In the genomic region with DNA sequence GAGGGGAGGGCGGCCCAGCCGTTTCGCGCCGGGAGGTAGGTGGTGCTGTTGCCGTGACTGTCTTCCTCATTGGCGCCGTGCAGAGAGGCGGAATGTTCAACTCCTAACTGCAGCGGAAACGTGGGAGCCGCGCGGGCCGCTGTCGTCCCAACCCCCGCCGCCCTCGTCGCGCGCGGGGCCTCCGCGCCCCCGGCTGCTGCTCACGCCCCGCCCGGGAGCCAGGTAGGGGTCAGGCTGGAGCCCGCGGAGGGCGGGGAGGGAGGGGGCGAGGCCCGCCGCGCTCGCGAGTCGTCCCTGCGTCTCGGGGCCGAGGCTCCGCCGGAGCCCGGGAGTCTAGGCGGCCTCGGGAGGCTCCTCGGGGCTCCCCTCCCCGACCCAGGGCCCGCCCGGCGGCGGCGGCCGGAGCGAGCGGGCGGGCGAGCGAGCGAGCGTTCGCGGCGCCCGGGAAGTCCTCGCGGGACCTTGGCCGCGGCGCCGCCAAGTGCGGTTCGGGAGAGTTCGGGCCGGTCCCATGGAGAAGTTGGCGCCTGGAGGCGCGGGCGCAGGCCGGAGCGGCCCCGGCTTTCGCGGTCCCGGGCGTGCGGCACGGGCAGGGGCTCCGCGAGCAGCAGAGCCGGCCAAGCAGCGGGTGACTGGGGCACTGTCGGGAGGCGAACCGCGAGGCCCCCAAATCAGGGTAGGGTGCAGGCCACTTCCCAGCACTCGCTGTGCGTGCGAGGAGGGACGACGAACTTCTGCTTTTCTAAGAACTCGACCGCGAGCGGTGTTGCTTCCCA, we compare ENCODE assay signal across 8 cellular contexts. TPM values are rescaled to one million over a fixed set of nuclear protein-coding genes. Genes with fewer than 3 reads are reported as not detected.
DNase-seq lines count a peak whose midpoint lies in the region; ATAC-seq and TF ChIP-seq lines count a peak whose summit lies in the region.

A gene (plus strand): TSS at position 66 of the 776 bp plus-strand sequence. CDS start 15,186 bp downstream, outside the sequence.

- peak; percentile 71 for TF ChIP-seq CTCF in RWPE2 (IDR thresholded peaks at IDR 0.05; ENCODE audit: poor library complexity, severe bottlenecking)

- H3K27ac Mint-ChIP-seq in activated naive CD4-positive, alpha-beta T cell treated with anti-CD3 and anti-CD28 coated beads for 36 hours: no peak within 1 kb of the TSS

- peak within 1 kb of the TSS; percentile 76 for H3K4me3 ChIP-seq in HUES6 (ENCODE audit: low read depth, low read length)
- peak within 1 kb of the TSS; percentile 70 for H3K4me3 ChIP-seq in RWPE2 (ENCODE audit: severe bottlenecking)

- no peaks in the 10 kb centered on the region for H3K36me3 Mint-ChIP-seq in activated naive CD4-positive, alpha-beta T cell treated with anti-CD3 and anti-CD28 coated beads for 36 hours (ENCODE audit: low read depth)

- H3K4me1 Mint-ChIP-seq in activated naive CD4-positive, alpha-beta T cell treated with anti-CD3 and anti-CD28 coated beads for 36 hours (ENCODE audit: low read depth): peaks cover 5% of the 10 kb centered on the region

- H3K27me3 ChIP-seq in HUES6 (ENCODE audit: control insufficient read depth, insufficient read depth, low read length) (peaks cover 8% of the 10 kb centered on the region; the same call in 1 of the 2 replicates), RWPE2 (ENCODE audit: insufficient read depth, poor library complexity, severe bottlenecking) (no peaks in the 10 kb centered on the region)

- ATAC-seq in GM21447 (IDR thresholded peaks at IDR 0.05; ENCODE audit: unreplicated experiment) (peak; percentile 76), RWPE2 (ENCODE audit: low read depth) (peak; percentile 51)

- peak within 1 kb of the TSS; percentile 73 for H3K9ac ChIP-seq in HUES6 (ENCODE audit: low read length)

- H3K9me3 Mint-ChIP-seq in activated naive CD4-positive, alpha-beta T cell treated with anti-CD3 and anti-CD28 coated beads for 36 hours: no peaks in the 10 kb centered on the region

- no peak within 1 kb of the TSS; the same call in 1 of the 2 replicates for H3K27ac ChIP-seq in HUES6 (ENCODE audit: low read depth, low read length)
- H3K27ac ChIP-seq in RWPE2 (ENCODE audit: poor library complexity, severe bottlenecking): peak within 1 kb of the TSS; percentile 74

- H3K27me3 Mint-ChIP-seq in activated naive CD4-positive, alpha-beta T cell treated with anti-CD3 and anti-CD28 coated beads for 36 hours (ENCODE audit: low read depth): peaks cover 41% of the 10 kb centered on the region

- CTCF ChIA-PET in activated naive CD4-positive, alpha-beta T cell treated with anti-CD3 and anti-CD28 coated beads for 36 hours (lab: Charles Lee): no interaction called here

- H3K9me3 ChIP-seq in HUES6 (ENCODE audit: control insufficient read depth, insufficient read depth, low read depth, low read length) (0 out of 2 replicates have a peak, but pooled peaks cover 2% of the 10 kb centered on the region), RWPE2 (ENCODE audit: severe bottlenecking) (no peaks in the 10 kb centered on the region)

- H3K36me3 ChIP-seq in HUES6 (ENCODE audit: control insufficient read depth, insufficient read depth, low read length): no peaks in the 10 kb centered on the region
- H3K36me3 ChIP-seq in RWPE2 (ENCODE audit: low read depth): peaks cover 11% of the 10 kb centered on the region

- intact Hi-C loops in activated naive CD4-positive, alpha-beta T cell treated with anti-CD3 and anti-CD28 coated beads for 36 hours (cut with micrococcal nuclease): loop anchor here (1.0 to 5.0 kb wide), 3 partner anchors 27 to 134 kb away; no protein-coding TSS in a partner anchor

- H3K4me1 ChIP-seq in HUES6 (ENCODE audit: control insufficient read depth, insufficient read depth, low read length) (peaks cover 4% of the 10 kb centered on the region; the same call in 1 of the 2 replicates), RWPE2 (ENCODE audit: insufficient read depth, poor library complexity, severe bottlenecking) (peaks cover 28% of the 10 kb centered on the region)

- H3K4me3 Mint-ChIP-seq in activated naive CD4-positive, alpha-beta T cell treated with anti-CD3 and anti-CD28 coated beads for 36 hours: peak within 1 kb of the TSS; percentile 68

- peak; percentile 84 for DNase-seq in EH (ENCODE audit: low read depth)
- DNase-seq in RWPE2 (ENCODE audit: low spot score): peak; percentile 71
- DNase-seq in activated naive CD4-positive, alpha-beta T cell treated with anti-CD3 and anti-CD28 coated beads for 36 hours: peak; percentile 65
- peak; percentile 59 for DNase-seq in germinal center (ENCODE audit: low spot score)
- peak in 49 of 56 donors; percentile 2 to 77 (median 25) for DNase-seq in nucleus accumbens (lab: John Stamatoyannopoulos, UW)
- peak; percentile 80 for DNase-seq in ureter (ENCODE audit: low spot score)

RNA-seq across cellular contexts. Expression of the gene that starts here (rescaled TPM):
- total RNA-seq in activated naive CD4-positive, alpha-beta T cell treated with anti-CD3 and anti-CD28 coated beads for 36 hours: 1 to 10 TPM; 3.0 to 3.7 TPM
- 77.6 TPM for total RNA-seq in ureter

Comparison
In these comparisons a context has a peak if more than half of its experiments do, and no peak if none do; other contexts are left out.
1. RNA of the gene that starts here (total RNA-seq): 77.6 TPM in ureter (single experiment); 3.0 to 3.7 TPM in activated naive CD4-positive, alpha-beta T cell treated with anti-CD3 and anti-CD28 coated beads for 36 hours; every median in the first group is over 10 times any median in the second.
2. DNase-seq: peak in every context shown above with its lines; median percentile 84 in EH; 80 in ureter; 71 in RWPE2; 65 in activated naive CD4-positive, alpha-beta T cell treated with anti-CD3 and anti-CD28 coated beads for 36 hours; 59 in germinal center; 25 in nucleus accumbens.